ENCODE assay signal across 27 cellular contexts in the genomic region with DNA sequence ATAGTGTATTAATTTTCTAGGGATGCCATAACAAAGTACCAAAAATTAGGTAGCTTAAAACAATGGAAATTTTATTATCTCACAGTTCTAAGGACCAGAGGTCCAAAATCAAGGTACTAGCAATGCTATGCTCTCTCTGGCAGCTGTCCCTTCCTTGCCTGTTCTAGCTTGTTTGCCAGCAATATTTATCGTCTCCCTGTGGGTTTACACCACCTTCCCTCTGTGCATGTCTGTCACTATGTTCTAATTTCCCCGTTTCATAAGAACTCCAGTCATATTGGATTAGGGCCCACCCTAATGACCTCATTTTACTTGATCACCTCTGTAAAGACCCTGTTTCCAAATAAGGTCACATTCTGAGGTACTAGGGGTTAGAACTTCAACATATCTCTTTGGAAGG.
DNase-seq lines count a peak whose midpoint lies in the region; ATAC-seq, FAIRE-seq and TF ChIP-seq lines count a peak whose summit lies in the region.
"Had no signal": no experiment of that assay in that cellular context is flagged by ENCODE, and none has a peak within 500 bp of the region (broad histone marks: within the 10 kb centered on the region; RNA-seq: fewer than 3 reads in every experiment).

No MANE protein-coding gene starts in this region.

- H3K4me2 ChIP-seq in astrocyte (ENCODE audit: low read length) = no peak overlapping the region
- no peak overlapping the region for H3K4me2 ChIP-seq in smooth muscle cell
- no peak overlapping the region for H3K4me2 ChIP-seq in PC-9
- H3K4me2 ChIP-seq: BLaER1 had no signal

- ATAC-seq in Right ventricle myocardium inferior (peak; percentile 35), right cardiac atrium (no peak), HG02885 (IDR thresholded peaks at IDR 0.05; ENCODE audit: poor library complexity, unreplicated experiment) (no peak), GM19455 (IDR thresholded peaks at IDR 0.05; ENCODE audit: unreplicated experiment) (no peak)
- ATAC-seq: activated T-cell treated with anti-CD3 and anti-CD28 coated beads, Interleukin-2, amount 50 U/mL, for 4 hours; effector memory CD8-positive, alpha-beta T cell; pancreas; upper lobe of right lung had no signal

- H4K20me1 ChIP-seq in astrocyte (ENCODE audit: insufficient read depth, low read length) = no peaks in the 10 kb centered on the region
- H4K20me1 ChIP-seq in smooth muscle cell (ENCODE audit: low read depth) = no peaks in the 10 kb centered on the region
- no peaks in the 10 kb centered on the region for H4K20me1 ChIP-seq in PC-9 (ENCODE audit: insufficient read depth)
- H4K20me1 ChIP-seq: BLaER1 had no signal

- H3F3A ChIP-seq in smooth muscle cell (ENCODE audit: low read depth) = peaks cover 6% of the 10 kb centered on the region
- H3F3A ChIP-seq in PC-9 (ENCODE audit: insufficient read depth, low read depth) = no peaks in the 10 kb centered on the region

- H3K9me2 ChIP-seq in PC-9 (ENCODE audit: insufficient read depth) = no peaks in the 10 kb centered on the region

- H3K27me3 ChIP-seq in right cardiac atrium (ENCODE audit: control insufficient read depth, insufficient read depth) (no peaks in the 10 kb centered on the region), astrocyte (ENCODE audit: insufficient read depth, low read length) (no peaks in the 10 kb centered on the region), smooth muscle cell (ENCODE audit: low read depth) (no peaks in the 10 kb centered on the region), PC-9 (ENCODE audit: insufficient read depth, low read depth) (no peaks in the 10 kb centered on the region)
- H3K27me3 ChIP-seq: BLaER1, pancreas, right lobe of liver, upper lobe of right lung had no signal

- H3K9ac ChIP-seq in astrocyte (ENCODE audit: low read length) (no peak overlapping the region), smooth muscle cell (ENCODE audit: low read depth) (no peak overlapping the region)
- H3K9ac ChIP-seq: BLaER1 had no signal

- H3K36me3 ChIP-seq in astrocyte (ENCODE audit: insufficient read depth, low read length) (no peaks in the 10 kb centered on the region), smooth muscle cell (ENCODE audit: low read depth) (no peaks in the 10 kb centered on the region), PC-9 (ENCODE audit: low read depth) (no peaks in the 10 kb centered on the region)
- H3K36me3 ChIP-seq: BLaER1, pancreas, right lobe of liver, upper lobe of right lung had no signal

- DNase-seq in Right ventricle myocardium inferior (ENCODE audit: missing footprints) (no peak), right cardiac atrium (no peak), astrocyte (ENCODE audit: low read depth) (no peak), epithelial cell of esophagus (ENCODE audit: low read depth) (peak; percentile 70), smooth muscle cell (lab: John Stamatoyannopoulos, UW; ENCODE audit: unreplicated experiment) (no peak), PC-9 (no peak)
- DNase-seq: activated naive CD4-positive, alpha-beta T cell treated with Interleukin-2 at 50 U/mL for 16 hours; activated T-cell treated with anti-CD3 and anti-CD28 coated beads, Interleukin-2, amount 50 U/mL, for 4 hours; amygdala; cerebellar nuclear complex; effector memory CD8-positive, alpha-beta T cell; MM.1S; naive B cell; NCI-H187; NCI-H748 treated with DMSO at 0.1 percent for 48 hours; OCI-M1; pancreas; right lobe of liver; SIG-M5; stimulated activated CD4-positive, alpha-beta T cell treated with anti-CD3 and anti-CD28 coated beads, Interleukin-15, amount 100 ng/mL, for 24 hours; upper lobe of right lung had no signal

- no peaks in the 10 kb centered on the region for H3K36me3 Mint-ChIP-seq in astrocyte (ENCODE audit: low read depth, unreplicated experiment)
- H3K36me3 Mint-ChIP-seq: naive B cell had no signal

- H3K4me3 ChIP-seq in right cardiac atrium (ENCODE audit: low read length) (no peak overlapping the region), astrocyte (ENCODE audit: insufficient read depth, low read depth, low read length) (no peak overlapping the region), epithelial cell of esophagus (ENCODE audit: low read length) (no peak overlapping the region), smooth muscle cell (no peak overlapping the region), PC-9 (no peak overlapping the region)
- H3K4me3 ChIP-seq: BLaER1, pancreas, right lobe of liver, upper lobe of right lung had no signal

- H3K27ac ChIP-seq in right cardiac atrium (ENCODE audit: low read length) (no peak overlapping the region), astrocyte (ENCODE audit: low read depth, low read length) (no peak overlapping the region), smooth muscle cell (ENCODE audit: low read depth) (no peak overlapping the region), PC-9 (no peak overlapping the region)
- H3K27ac ChIP-seq: BLaER1, pancreas, right lobe of liver, upper lobe of right lung had no signal

- TF ChIP-seq CTCF in astrocyte (IDR thresholded peaks at IDR 0.05; ENCODE audit: insufficient read depth, low read depth, low read length) = no peak
- no peak for TF ChIP-seq CTCF in epithelial cell of esophagus (IDR thresholded peaks at IDR 0.05; ENCODE audit: insufficient read depth, low read depth, low read length, missing control alignments)
- no peak for TF ChIP-seq CTCF in smooth muscle cell (IDR thresholded peaks at IDR 0.05; ENCODE audit: borderline replicate concordance, insufficient read depth, poor library complexity, severe bottlenecking)
- TF ChIP-seq CTCF in PC-9 (conservative IDR thresholded peaks at IDR 0.05) = no peak

- H3K4me1 ChIP-seq in right cardiac atrium (ENCODE audit: control insufficient read depth, insufficient read depth, low read length) = peaks cover 6% of the 10 kb centered on the region
- peaks cover 2% of the 10 kb centered on the region for H3K4me1 ChIP-seq in astrocyte (ENCODE audit: insufficient read depth, low read length)
- H3K4me1 ChIP-seq in smooth muscle cell (ENCODE audit: low read depth) = peaks cover 3% of the 10 kb centered on the region
- H3K4me1 ChIP-seq in PC-9 (replicated peaks; ENCODE audit: insufficient read depth) = no peaks in the 10 kb centered on the region
- H3K4me1 ChIP-seq: BLaER1, pancreas, right lobe of liver, upper lobe of right lung had no signal

- peak overlapping the region; percentile 8 for H2AFZ ChIP-seq in astrocyte (ENCODE audit: low read depth, low read length)
- peak overlapping the region; percentile 47 for H2AFZ ChIP-seq in smooth muscle cell (ENCODE audit: low read depth)
- H2AFZ ChIP-seq in PC-9 = no peak overlapping the region

- H3K9me3 ChIP-seq in right cardiac atrium (ENCODE audit: control insufficient read depth, low read length) = no peaks in the 10 kb centered on the region
- no peaks in the 10 kb centered on the region for H3K9me3 ChIP-seq in astrocyte (ENCODE audit: insufficient read depth, low read depth, low read length)
- H3K9me3 ChIP-seq in smooth muscle cell (replicated peaks; ENCODE audit: low read depth) = no peaks in the 10 kb centered on the region
- H3K9me3 ChIP-seq in PC-9 (ENCODE audit: insufficient read depth, low read depth) = no peaks in the 10 kb centered on the region
- H3K9me3 ChIP-seq: BLaER1, pancreas, right lobe of liver, upper lobe of right lung had no signal

- H3K9me3 Mint-ChIP-seq in astrocyte (ENCODE audit: unreplicated experiment) = no peaks in the 10 kb centered on the region
- H3K9me3 Mint-ChIP-seq: activated T-cell treated with anti-CD3 and anti-CD28 coated beads, Interleukin-2, amount 50 U/mL, for 4 hours; naive B cell had no signal

- WGBS in right cardiac atrium = 48% methylated on average over 2 of the region's 2 CpGs
- WGBS in smooth muscle cell (ENCODE audit: low lambda C conversion rate) = 74% methylated on average over 2 of the region's 2 CpGs

- POLR2A ChIA-PET in PC-9 (lab: Charles Lee; ENCODE audit: unreplicated experiment) = interaction anchor here (0.7 kb wide), 1 partner anchor 16 kb away, joined by 4 read pairs; no protein-coding TSS in a partner anchor

- H3K27ac Mint-ChIP-seq in astrocyte (ENCODE audit: unreplicated experiment) = no peak overlapping the region
- H3K27ac Mint-ChIP-seq: effector memory CD8-positive, alpha-beta T cell; IgD-negative memory B cell; naive B cell had no signal

- intact Hi-C loops in Right ventricle myocardium inferior (cut with DNase I) (no loop called here), right cardiac atrium (cut with DNase I) (loop anchor here in 1 of 4 donors (10.0 kb wide), 1 partner anchor 276 kb away; a partner anchor contains a TSS), PC-9 (cut with micrococcal nuclease; ENCODE audit: unreplicated experiment) (no loop called here)

- peaks cover 16% of the 10 kb centered on the region for H3K4me1 Mint-ChIP-seq in astrocyte (ENCODE audit: low read depth, unreplicated experiment)
- H3K4me1 Mint-ChIP-seq: IgD-negative memory B cell, naive B cell had no signal

- BruUV-seq in PC-9 (replicated peaks; lab: Mats Ljungman, UMichigan) = no TSS peak

- CTCF ChIA-PET in PC-9 (lab: Charles Lee) = no interaction called here

- H3K4me3 Mint-ChIP-seq in astrocyte (ENCODE audit: unreplicated experiment) = no peak overlapping the region
- H3K4me3 Mint-ChIP-seq: activated T-cell treated with anti-CD3 and anti-CD28 coated beads, Interleukin-2, amount 50 U/mL, for 4 hours; effector memory CD8-positive, alpha-beta T cell; IgD-negative memory B cell; naive B cell had no signal

- H3K79me2 ChIP-seq in astrocyte (ENCODE audit: insufficient read depth, low read length) (no peaks in the 10 kb centered on the region), smooth muscle cell (ENCODE audit: low read depth) (no peaks in the 10 kb centered on the region), PC-9 (ENCODE audit: low read depth) (no peaks in the 10 kb centered on the region)

- no peaks in the 10 kb centered on the region for H3K27me3 Mint-ChIP-seq in astrocyte (ENCODE audit: low read depth, unreplicated experiment)
- H3K27me3 Mint-ChIP-seq: effector memory CD8-positive, alpha-beta T cell; IgD-negative memory B cell had no signal

- FAIRE-seq in astrocyte (lab: Jason Lieb, UNC) = peak; percentile 13
- FAIRE-seq: GM19239, pancreas, TTC549 had no signal
